In genomic region chr5:111973946-111974345, GRCh38 we compare ENCODE assay signal across 24 cellular contexts.
"Had no signal": no experiment of that assay in that cellular context is flagged by ENCODE, and none has a peak within 500 bp of the region (broad histone marks: within the 10 kb centered on the region; RNA-seq: fewer than 3 reads in every experiment).

No MANE protein-coding gene starts in this region.

- H3K36me3 ChIP-seq: ovary, prostate gland, right atrium auricular region, thoracic aorta, vagina had no signal

- H3K36me3 Mint-ChIP-seq: activated naive CD4-positive, alpha-beta T cell treated with anti-CD3 and anti-CD28 coated beads, Interleukin-2, amount 10 ng/mL, durations not matched to agents 7 days and 5 days; natural killer cell; type B pancreatic cell had no signal

- H3K27me3 ChIP-seq: ovary, right atrium auricular region, vagina had no signal

- DNase-seq: activated CD4-positive, alpha-beta memory T cell treated with anti-CD3 and anti-CD28 coated beads, Interleukin-2, amount 10 ng/mL, durations not matched to agents 7 days and 5 days; activated CD4-positive, alpha-beta T cell treated with anti-CD3 and anti-CD28 coated beads, Interleukin-2, amount 10 ng/mL, durations not matched to agents 24 days and 14 days; activated effector memory CD4-positive, alpha-beta T cell treated with anti-CD3 and anti-CD28 coated beads, Interleukin-2, amount 50 U/mL, for 16 hours; activated naive CD4-positive, alpha-beta T cell treated with anti-CD3 and anti-CD28 coated beads, Interleukin-2, amount 10 ng/mL, durations not matched to agents 7 days and 5 days; activated T-cell treated with anti-CD3 and anti-CD28 coated beads, Interleukin-2, amount 50 U/mL, for 72 hours; cerebellar nuclear complex; effector CD4-positive, alpha-beta T cell; foreskin keratinocyte; kidney; midbrain; natural killer cell; ovary; stimulated activated CD4-positive, alpha-beta T cell treated with anti-CD3 and anti-CD28 coated beads, Interleukin-4, amount 100 ng/mL, for 24 hours; stimulated activated naive CD4-positive, alpha-beta T cell treated with Interleukin-2 at 50 U/mL for 16 hours had no signal

- H3K27ac Mint-ChIP-seq: activated CD4-positive, alpha-beta memory T cell treated with anti-CD3 and anti-CD28 coated beads, Interleukin-2, amount 10 ng/mL, durations not matched to agents 7 days and 5 days; activated CD4-positive, alpha-beta T cell treated with anti-CD3 and anti-CD28 coated beads, Interleukin-2, amount 10 ng/mL, durations not matched to agents 24 days and 14 days; activated naive CD4-positive, alpha-beta T cell treated with anti-CD3 and anti-CD28 coated beads, Interleukin-2, amount 10 ng/mL, durations not matched to agents 7 days and 5 days; activated T-cell treated with anti-CD3 and anti-CD28 coated beads, Interleukin-2, amount 50 U/mL, for 72 hours; dendritic cell treated with granulocyte-macrophage colony-stimulating factor and Interleukin-4, amounts not matched to agents 40 ng/mL and 50 ng/mL, for 4 days; natural killer cell; T-helper 2 cell treated with Interferon-gamma antibody and Interleukin-4, amounts not matched to agents 5 μg/mL and 100 μg/mL, for 36 hours; type B pancreatic cell had no signal

- ATAC-seq: activated CD4-positive, CD25-positive, alpha-beta regulatory T cell treated with anti-CD3 and anti-CD28 coated beads, Interleukin-2, amount 50 U/mL, for 24 hours; activated T-cell treated with anti-CD3 and anti-CD28 coated beads, Interleukin-2, amount 50 U/mL, for 72 hours; foreskin keratinocyte; left lobe of liver; natural killer cell had no signal

- H3K9me3 ChIP-seq: ovary, prostate gland, right atrium auricular region, thoracic aorta, vagina had no signal

- H3K4me3 ChIP-seq: ovary, prostate gland, right atrium auricular region, thoracic aorta, vagina had no signal

- H3K27ac ChIP-seq: foreskin keratinocyte, ovary, prostate gland, right atrium auricular region, thoracic aorta, vagina, VCaP had no signal

- H3K4me3 Mint-ChIP-seq: activated CD4-positive, alpha-beta memory T cell treated with anti-CD3 and anti-CD28 coated beads, Interleukin-2, amount 10 ng/mL, durations not matched to agents 7 days and 5 days; activated CD4-positive, alpha-beta T cell treated with anti-CD3 and anti-CD28 coated beads, Interleukin-2, amount 10 ng/mL, durations not matched to agents 24 days and 14 days; activated naive CD4-positive, alpha-beta T cell treated with anti-CD3 and anti-CD28 coated beads, Interleukin-2, amount 10 ng/mL, durations not matched to agents 7 days and 5 days; activated T-cell treated with anti-CD3 and anti-CD28 coated beads, Interleukin-2, amount 50 U/mL, for 72 hours; dendritic cell treated with granulocyte-macrophage colony-stimulating factor and Interleukin-4, amounts not matched to agents 40 ng/mL and 50 ng/mL, for 4 days; natural killer cell; T-helper 2 cell treated with Interferon-gamma antibody and Interleukin-4, amounts not matched to agents 5 μg/mL and 100 μg/mL, for 36 hours; type B pancreatic cell had no signal

- H3K4me1 Mint-ChIP-seq: activated CD4-positive, alpha-beta memory T cell treated with anti-CD3 and anti-CD28 coated beads, Interleukin-2, amount 10 ng/mL, durations not matched to agents 7 days and 5 days; activated CD4-positive, alpha-beta T cell treated with anti-CD3 and anti-CD28 coated beads, Interleukin-2, amount 10 ng/mL, durations not matched to agents 24 days and 14 days; activated naive CD4-positive, alpha-beta T cell treated with anti-CD3 and anti-CD28 coated beads, Interleukin-2, amount 10 ng/mL, durations not matched to agents 7 days and 5 days; natural killer cell had no signal

- H3K9me3 Mint-ChIP-seq: activated CD4-positive, alpha-beta memory T cell treated with anti-CD3 and anti-CD28 coated beads, Interleukin-2, amount 10 ng/mL, durations not matched to agents 7 days and 5 days; activated CD4-positive, alpha-beta T cell treated with anti-CD3 and anti-CD28 coated beads, Interleukin-2, amount 10 ng/mL, durations not matched to agents 24 days and 14 days; activated naive CD4-positive, alpha-beta T cell treated with anti-CD3 and anti-CD28 coated beads, Interleukin-2, amount 10 ng/mL, durations not matched to agents 7 days and 5 days; activated T-cell treated with anti-CD3 and anti-CD28 coated beads, Interleukin-2, amount 50 U/mL, for 72 hours; dendritic cell treated with granulocyte-macrophage colony-stimulating factor and Interleukin-4, amounts not matched to agents 40 ng/mL and 50 ng/mL, for 4 days; natural killer cell; T-helper 2 cell treated with Interferon-gamma antibody and Interleukin-4, amounts not matched to agents 5 μg/mL and 100 μg/mL, for 36 hours; type B pancreatic cell had no signal

- H3K4me1 ChIP-seq: foreskin keratinocyte, prostate gland, right atrium auricular region had no signal

- H3K27me3 Mint-ChIP-seq: activated naive CD4-positive, alpha-beta T cell treated with anti-CD3 and anti-CD28 coated beads, Interleukin-2, amount 10 ng/mL, durations not matched to agents 7 days and 5 days; type B pancreatic cell had no signal
